In the genomic region with DNA sequence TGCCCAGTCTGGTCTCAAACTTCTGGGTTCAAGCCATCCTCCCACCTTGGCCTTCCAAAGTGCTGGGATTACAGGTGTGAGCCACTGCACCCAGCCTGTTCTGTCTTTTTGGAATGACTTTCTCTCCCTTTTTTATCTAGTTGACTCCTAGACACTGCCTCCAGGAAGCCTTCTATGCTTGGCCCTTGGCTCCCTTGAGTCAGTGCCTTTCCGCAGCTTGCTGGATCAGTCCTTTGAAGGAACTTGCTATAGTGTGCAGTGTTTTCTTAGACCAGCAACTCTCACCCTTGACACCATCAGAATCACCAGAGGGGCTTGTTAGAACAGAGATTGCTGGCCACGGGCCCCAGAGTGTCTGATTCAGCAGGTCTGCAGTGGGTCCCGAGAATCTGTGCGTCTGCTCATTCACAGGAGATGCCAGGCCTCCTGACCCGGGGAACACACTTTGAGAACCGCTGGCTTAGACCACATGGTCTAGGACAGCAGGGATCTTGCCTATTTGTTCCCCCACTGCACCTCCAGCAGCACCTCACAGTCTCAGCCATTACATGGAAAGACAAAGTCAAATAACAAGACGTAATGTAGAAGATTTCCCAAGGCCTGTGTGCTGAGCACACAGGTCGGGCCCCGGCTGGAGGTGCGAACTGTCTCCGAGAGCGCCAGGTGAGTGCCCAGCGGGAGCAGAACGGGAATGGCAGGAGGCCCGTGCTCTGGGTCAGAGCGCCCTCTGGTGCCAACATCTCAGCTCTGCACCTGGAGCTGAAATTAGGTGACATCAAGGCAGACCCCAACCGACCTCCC, we compare ENCODE assay signal across 8 cellular contexts. TPM values are rescaled to one million over a fixed set of nuclear protein-coding genes. Genes with fewer than 3 reads are reported as not detected.
DNase-seq lines count a peak whose midpoint lies in the region; ATAC-seq and TF ChIP-seq lines count a peak whose summit lies in the region.

No MANE protein-coding gene starts in this region.

- H3K9ac ChIP-seq in OCI-LY1 (ENCODE audit: low read length) (no peak overlapping the region), neuronal stem cell (ENCODE audit: low read depth, low read length, poor library complexity) (no peak overlapping the region)

- H3K18ac ChIP-seq in neuronal stem cell (ENCODE audit: low read length): no peak overlapping the region

- H3K27ac ChIP-seq in CD4-positive, CD25-positive, alpha-beta regulatory T cell (ENCODE audit: insufficient read depth, low read length, poor library complexity, severe bottlenecking): no peak overlapping the region
- no peak overlapping the region for H3K27ac ChIP-seq in OCI-LY1 (ENCODE audit: low read depth, low read length, poor library complexity, severe bottlenecking)
- no peak overlapping the region for H3K27ac ChIP-seq in neuronal stem cell (replicated peaks; ENCODE audit: low read length)
- H3K27ac ChIP-seq in suprapubic skin: no peak overlapping the region

- H2BK15ac ChIP-seq in neuronal stem cell (ENCODE audit: low read length): no peak overlapping the region

- no peaks in the 10 kb centered on the region for H3K9me3 ChIP-seq in CD4-positive, CD25-positive, alpha-beta regulatory T cell (ENCODE audit: control insufficient read depth in 2 of 2, low read length in 2 of 2)
- no peaks in the 10 kb centered on the region for H3K9me3 ChIP-seq in OCI-LY1 (ENCODE audit: low read length)
- peaks cover 0 to 2% of the 10 kb centered on the region in 2 donors for H3K9me3 ChIP-seq in neuronal stem cell (replicated peaks in 1 of 2; ENCODE audit: control insufficient read depth in 2 of 2, insufficient read depth in 1 of 2, low read depth in 1 of 2, low read length in 2 of 2)
- H3K9me3 ChIP-seq in suprapubic skin: no peaks in the 10 kb centered on the region

- H3K36me3 Mint-ChIP-seq in CD4-positive, CD25-positive, alpha-beta regulatory T cell: peaks cover 3% of the 10 kb centered on the region

- H3K4ac ChIP-seq in neuronal stem cell (ENCODE audit: low read length): no peak overlapping the region

- TF ChIP-seq POLR2A in suprapubic skin (IDR thresholded peaks at IDR 0.05): no peak

- H3K4me2 ChIP-seq in OCI-LY1 (ENCODE audit: low read length) (no peak overlapping the region), neuronal stem cell (ENCODE audit: insufficient read depth, low read length, poor library complexity, severe bottlenecking) (no peak overlapping the region)

- H4K20me1 ChIP-seq in OCI-LY1 (ENCODE audit: insufficient read depth, low read length): no peaks in the 10 kb centered on the region

- peak; percentile 38 to 48 (median 43) for DNase-seq in CD4-positive, CD25-positive, alpha-beta regulatory T cell
- DNase-seq in HK-2 (ENCODE audit: unreplicated experiment) (peak; percentile 77), activated T-cell treated with anti-CD3 and anti-CD28 coated beads for 4 hours (peak; percentile 53), fibroblast of mammary gland (ENCODE audit: low read depth) (peak; percentile 38), neuronal stem cell (ENCODE audit: low spot score) (peak; percentile 65), suprapubic skin (ENCODE audit: low spot score in 2 of 2) (peak; percentile 76 to 82)

- peaks cover 0 to 11% (median 1%) of the 10 kb centered on the region in 4 donors for H3K4me1 Mint-ChIP-seq in CD4-positive, CD25-positive, alpha-beta regulatory T cell

- H4K91ac ChIP-seq in neuronal stem cell (ENCODE audit: low read depth, low read length, poor library complexity): no peak overlapping the region

- WGBS in neuronal stem cell (ENCODE audit: extremely low coverage in 2 of 2, insufficient read length in 2 of 2, insufficient replicate concordance in 1 of 2), 2 donors: no CpG with 5 or more reads among the region's 17 CpGs
- WGBS in suprapubic skin: 20% methylated on average over 16 of the region's 17 CpGs

- no peak overlapping the region for H4K8ac ChIP-seq in neuronal stem cell (ENCODE audit: low read depth, low read length)

- TF ChIP-seq EP300 in suprapubic skin (IDR thresholded peaks at IDR 0.05): no peak

- no peaks in the 10 kb centered on the region for H3K9me2 ChIP-seq in OCI-LY1 (ENCODE audit: low read depth, low read length)

- H3K27me3 Mint-ChIP-seq in CD4-positive, CD25-positive, alpha-beta regulatory T cell: peaks cover 20% of the 10 kb centered on the region

- no peak overlapping the region for H3K14ac ChIP-seq in neuronal stem cell (ENCODE audit: low read length)

- peak overlapping the region in 1 of 3 donors; percentile 61 for H3K27ac Mint-ChIP-seq in CD4-positive, CD25-positive, alpha-beta regulatory T cell

- H3K27me3 ChIP-seq in CD4-positive, CD25-positive, alpha-beta regulatory T cell (ENCODE audit: control insufficient read depth, insufficient read depth, low read length): peaks cover 1% of the 10 kb centered on the region
- H3K27me3 ChIP-seq in OCI-LY1 (ENCODE audit: insufficient read depth, low read length) (no peaks in the 10 kb centered on the region), neuronal stem cell (ENCODE audit: control insufficient read depth in 3 of 3, insufficient read depth in 3 of 3, low read depth in 1 of 3, low read length in 3 of 3) (peaks cover 0 to 10% (median 0%) of the 10 kb centered on the region in 3 experiments), suprapubic skin (peaks cover 13% of the 10 kb centered on the region)

- no peak overlapping the region for H2BK12ac ChIP-seq in neuronal stem cell (ENCODE audit: low read length)

- H2BK5ac ChIP-seq in neuronal stem cell (ENCODE audit: low read length): no peak overlapping the region

- no peak overlapping the region for H2BK120ac ChIP-seq in neuronal stem cell (ENCODE audit: low read depth, low read length)

- H3K4me3 Mint-ChIP-seq in CD4-positive, CD25-positive, alpha-beta regulatory T cell: no peak overlapping the region

- H3K79me2 ChIP-seq in OCI-LY1 (ENCODE audit: insufficient read depth, low read length): no peaks in the 10 kb centered on the region

- TF ChIP-seq CTCF in OCI-LY1 (IDR thresholded peaks at IDR 0.05; ENCODE audit: low read length) (peak; percentile 89), fibroblast of mammary gland (conservative IDR thresholded peaks at IDR 0.05; ENCODE audit: control insufficient read depth, insufficient read depth, low read depth, low read length) (peak; percentile 85), suprapubic skin (IDR thresholded peaks at IDR 0.05) (peak; percentile 79 to 88)

- peak; percentile 43 to 45 for ATAC-seq in CD4-positive, CD25-positive, alpha-beta regulatory T cell (ENCODE audit: low read depth in 2 of 2)
- no peak for ATAC-seq in GM18519 (IDR thresholded peaks at IDR 0.05; ENCODE audit: low FRiP score, unreplicated experiment)

- H3K4me3 ChIP-seq in CD4-positive, CD25-positive, alpha-beta regulatory T cell (ENCODE audit: low read depth, low read length): no peak overlapping the region
- no peak overlapping the region for H3K4me3 ChIP-seq in OCI-LY1 (ENCODE audit: low read depth, low read length, poor library complexity, severe bottlenecking)
- no peak overlapping the region for H3K4me3 ChIP-seq in fibroblast of mammary gland (ENCODE audit: control insufficient read depth, low read depth, low read length)
- H3K4me3 ChIP-seq in neuronal stem cell (ENCODE audit: low read length in 2 of 2): no peak overlapping the region
- H3K4me3 ChIP-seq in suprapubic skin: no peak overlapping the region

- no peak overlapping the region for H2AFZ ChIP-seq in OCI-LY1 (ENCODE audit: low read length)
- H2AFZ ChIP-seq in neuronal stem cell (ENCODE audit: low read length): no peak overlapping the region

- no peaks in the 10 kb centered on the region for H3K36me3 ChIP-seq in CD4-positive, CD25-positive, alpha-beta regulatory T cell (ENCODE audit: control insufficient read depth, insufficient read depth, low read length)
- H3K36me3 ChIP-seq in OCI-LY1 (ENCODE audit: insufficient read depth, low read length) (no peaks in the 10 kb centered on the region), neuronal stem cell (replicated peaks in 1 of 2; ENCODE audit: control insufficient read depth in 2 of 2, insufficient read depth in 2 of 2, low read length in 2 of 2) (no peaks in the 10 kb centered on the region), suprapubic skin (no peaks in the 10 kb centered on the region)

- no peak overlapping the region for H3K23ac ChIP-seq in neuronal stem cell (ENCODE audit: low read depth, low read length, poor library complexity)

- H2AK5ac ChIP-seq in neuronal stem cell (ENCODE audit: low read depth, low read length): no peak overlapping the region

- no peaks in the 10 kb centered on the region for H3K4me1 ChIP-seq in CD4-positive, CD25-positive, alpha-beta regulatory T cell (ENCODE audit: control insufficient read depth, insufficient read depth, low read length, poor library complexity, severe bottlenecking)
- H3K4me1 ChIP-seq in OCI-LY1 (ENCODE audit: insufficient read depth, low read length, severe bottlenecking) (no peaks in the 10 kb centered on the region), neuronal stem cell (ENCODE audit: control insufficient read depth in 2 of 2, insufficient read depth in 1 of 2, low read depth in 1 of 2, low read length in 2 of 2) (peaks cover 0 to 4% of the 10 kb centered on the region in 2 donors), suprapubic skin (peaks cover 22% of the 10 kb centered on the region)

- no peaks in the 10 kb centered on the region for H3F3A ChIP-seq in OCI-LY1 (ENCODE audit: insufficient read depth, low read length)

- no peaks in the 10 kb centered on the region for H3K79me1 ChIP-seq in neuronal stem cell (ENCODE audit: low read depth, low read length)

- peaks cover 0 to 2% (median 0%) of the 10 kb centered on the region in 7 donors for H3K9me3 Mint-ChIP-seq in CD4-positive, CD25-positive, alpha-beta regulatory T cell

RNA-seq across cellular contexts. Expression of gene CTPS1, which starts 27.4 kb away (rescaled TPM):
- 42.5 TPM for total RNA-seq in CD4-positive, CD25-positive, alpha-beta regulatory T cell
- 10 to 100 TPM; 12.5 to 14.9 (median 13.2) TPM for polyA plus RNA-seq in CD4-positive, CD25-positive, alpha-beta regulatory T cell
- 53.2 TPM for polyA plus RNA-seq in neuronal stem cell (2013, experiment 1 of 2)
- 53.4 TPM for polyA plus RNA-seq in neuronal stem cell (2013, experiment 2 of 2)
- 10 to 100 TPM; 15.9 to 23.6 (median 20.0) TPM for total RNA-seq in suprapubic skin
